15 cellular contexts compared by ENCODE assay signal in genomic region chr20:368915-369314, GRCh38.
"Had no signal": no experiment of that assay in that cellular context is flagged by ENCODE, and none has a peak within 500 bp of the region (broad histone marks: within the 10 kb centered on the region; RNA-seq: fewer than 3 reads in every experiment).

No MANE protein-coding gene starts in this region.

- DNase-seq: activated CD8-positive, alpha-beta memory T cell treated with anti-CD3 and anti-CD28 coated beads, Interleukin-2, amount 50 U/mL, for 48 hours; activated CD8-positive, alpha-beta T cell treated with anti-CD3 and anti-CD28 coated beads for 36 hours; activated naive CD4-positive, alpha-beta T cell treated with Interleukin-2 at 50 U/mL for 16 hours; cortex of kidney; effector memory CD4-positive, alpha-beta T cell; hippocampal formation; kidney glomerular epithelial cell; retina; tibial artery had no signal

- H2AFZ ChIP-seq: parathyroid adenoma had no signal

- H3K36me3 ChIP-seq: tibial artery had no signal

- H3K9me3 Mint-ChIP-seq: activated CD8-positive, alpha-beta T cell treated with anti-CD3 and anti-CD28 coated beads for 36 hours; central memory CD8-positive, alpha-beta T cell; mesothelial cell of epicardium; T-helper 1 cell treated with Interleukin-12 subunit alpha and Interleukin-12 subunit beta and Interleukin-4 antibody, amounts not matched to agents 30 μg/mL and 1 μg/mL, for 36 hours had no signal

- H3K27me3 ChIP-seq: tibial artery had no signal

- H3K27ac ChIP-seq: parathyroid adenoma, tibial artery had no signal

- H3K4me1 Mint-ChIP-seq: central memory CD8-positive, alpha-beta T cell had no signal

- H3K9me3 ChIP-seq: tibial artery had no signal

- H3K4me3 Mint-ChIP-seq: activated CD8-positive, alpha-beta T cell treated with anti-CD3 and anti-CD28 coated beads for 36 hours; central memory CD8-positive, alpha-beta T cell; mesothelial cell of epicardium; T-helper 1 cell treated with Interleukin-12 subunit alpha and Interleukin-12 subunit beta and Interleukin-4 antibody, amounts not matched to agents 30 μg/mL and 1 μg/mL, for 36 hours had no signal

- H3K27ac Mint-ChIP-seq: activated CD8-positive, alpha-beta T cell treated with anti-CD3 and anti-CD28 coated beads for 36 hours had no signal

- H3K79me2 ChIP-seq: parathyroid adenoma had no signal

- H3K4me3 ChIP-seq: skin epidermis, tibial artery had no signal

- ATAC-seq: activated CD8-positive, alpha-beta T cell treated with anti-CD3 and anti-CD28 coated beads for 36 hours; SK-N-SH treated with all-trans-retinoic acid at 6 μM for 48 hours had no signal

- H3K36me3 Mint-ChIP-seq: mesothelial cell of epicardium had no signal

- H3K9ac ChIP-seq: parathyroid adenoma had no signal
